ENCODE assay signal across 1 cellular context in genomic region chr2:33126552-33126951, GRCh38.
TF ChIP-seq lines count a peak whose summit lies in the region.

No MANE protein-coding gene starts in this region.

TF ChIP-seq in HCT116, 20 proteins besides CTCF, POLR2A, EP300 and RAD21 (continued from another document):
- TF ChIP-seq TCF7L2 (IDR thresholded peaks at IDR 0.05; ENCODE audit: borderline replicate concordance, extremely low read depth, insufficient read depth, insufficient read length) (no peak), JUND (IDR thresholded peaks at IDR 0.05) (no peak), CEBPB (IDR thresholded peaks at IDR 0.05; ENCODE audit: low read depth) (no peak)
